Comparison of ENCODE assay signal across 33 cellular contexts in the genomic region with DNA sequence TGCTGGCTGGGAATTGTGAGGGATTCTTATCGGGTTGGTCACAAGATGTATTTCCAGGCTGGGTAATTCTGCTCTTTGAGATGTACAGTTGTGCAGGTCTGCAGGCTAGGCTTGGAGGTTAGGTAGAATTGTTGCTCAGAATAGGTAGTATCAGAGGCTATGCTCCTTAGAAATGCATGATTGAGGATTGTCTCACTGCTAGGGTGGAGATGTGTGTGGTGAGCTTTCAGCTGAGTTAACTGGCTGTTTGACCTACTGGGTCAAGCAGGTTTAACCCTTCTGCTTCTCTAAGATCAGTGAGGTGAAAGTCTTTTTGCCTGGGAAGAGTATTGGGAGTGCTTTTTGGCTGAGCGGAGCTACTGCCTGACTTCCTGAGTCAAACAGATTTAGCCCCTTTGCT.
"Had no signal": no experiment of that assay in that cellular context is flagged by ENCODE, and none has a peak within 500 bp of the region (broad histone marks: within the 10 kb centered on the region; RNA-seq: fewer than 3 reads in every experiment).

No MANE protein-coding gene starts in this region.

- H3K27me3 ChIP-seq: MG63 had no signal

- DNase-seq: Karpas-422, Kasumi-1, MG63, MM.1S, MV-4-11, NCI-H1048, NCI-H1092, NCI-H1092 treated with DMSO at 0.1 percent for 48 hours, NCI-H1105, NCI-H1105 treated with DMSO at 0.1 percent for 48 hours, NCI-H1417, NCI-H1417 treated with DMSO at 0.1 percent for 48 hours, NCI-H1436, NCI-H1436 treated with DMSO at 0.1 percent for 48 hours, NCI-H146, NCI-H1694 treated with DMSO at 0.1 percent for 48 hours, NCI-H187, NCI-H187 treated with DMSO at 0.1 percent for 48 hours, NCI-H1930, NCI-H2029, NCI-H2029 treated with DMSO at 0.1 percent for 48 hours, NCI-H2081, NCI-H2081 treated with DMSO at 0.1 percent for 48 hours, NCI-H2107, NCI-H2171, NCI-H2227 treated with DMSO at 0.1 percent for 48 hours, NCI-H226, NCI-H345, NCI-H446, NCI-H446 treated with DMSO at 0.1 percent for 48 hours, NCI-H510A, NCI-H510A treated with DMSO at 0.1 percent for 48 hours had no signal

- H3K36me3 ChIP-seq: MG63 had no signal

- H3K27ac ChIP-seq: KMS-11 had no signal

- H3K4me2 ChIP-seq: KMS-11 had no signal

- H3K9ac ChIP-seq: KMS-11 had no signal

- H3K4me3 ChIP-seq: MG63 had no signal
